In the genomic region with DNA sequence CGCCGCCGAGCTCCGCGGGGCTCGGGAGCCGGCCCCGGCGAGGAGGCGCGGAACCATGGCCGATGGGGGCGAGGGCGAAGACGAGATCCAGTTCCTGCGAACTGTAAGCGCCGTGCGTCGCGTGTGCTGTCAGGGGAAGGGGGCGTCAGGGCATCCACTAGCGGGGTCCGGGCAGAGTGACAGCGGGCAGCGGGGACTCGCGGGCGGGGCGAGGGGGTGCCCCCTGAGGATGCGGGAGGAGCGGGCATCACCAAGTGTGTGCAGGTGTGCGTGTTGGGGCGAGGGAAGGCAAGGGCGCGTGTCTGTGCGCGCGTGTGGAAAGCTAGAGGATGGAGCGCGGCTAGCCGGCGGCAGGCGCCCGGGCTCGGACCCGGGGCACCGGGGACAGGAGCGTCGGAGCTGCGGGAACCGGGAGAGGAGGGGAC, we compare ENCODE assay signal across 12 cellular contexts. TPM values are rescaled to one million over a fixed set of nuclear protein-coding genes. Genes with fewer than 3 reads are reported as not detected.
DNase-seq lines count a peak whose midpoint lies in the region; ATAC-seq, FAIRE-seq and TF ChIP-seq lines count a peak whose summit lies in the region.
"Had no signal": no experiment of that assay in that cellular context is flagged by ENCODE, and none has a peak within 500 bp of the region (broad histone marks: within the 10 kb centered on the region; RNA-seq: fewer than 3 reads in every experiment).

No MANE protein-coding gene starts in this region.

- H3K9me3 Mint-ChIP-seq in activated T-helper 17 cell treated with anti-CD3 and anti-CD28 coated beads, Interleukin-2, amount 50 U/mL, for 72 hours: no peaks in the 10 kb centered on the region

- H3K4me2 ChIP-seq in A549: peak overlapping the region; percentile 93
- H3K4me2 ChIP-seq in parathyroid adenoma (ENCODE audit: low read length): peak overlapping the region; percentile 47

- POLR2A ChIA-PET in A549 (lab: Yijun Ruan, JAX): no interaction called here
- POLR2A ChIA-PET in RWPE1 (lab: Yijun Ruan, JAX; ENCODE audit: low non-redundant PET): no interaction called here

- H3K27me3 ChIP-seq in NT2/D1 (ENCODE audit: insufficient read depth, insufficient read length): peaks cover 41% of the 10 kb centered on the region
- no peaks in the 10 kb centered on the region for H3K27me3 ChIP-seq in parathyroid adenoma (ENCODE audit: control insufficient read depth, insufficient read depth, low read length)

- peak; percentile 16 to 17; a peak in 4 of 6 replicates for ATAC-seq in A549
- ATAC-seq in left cardiac atrium: peak; percentile 2 to 4
- ATAC-seq in HG03135 (IDR thresholded peaks at IDR 0.05; ENCODE audit: unreplicated experiment): no peak
- ATAC-seq in activated T-helper 17 cell treated with anti-CD3 and anti-CD28 coated beads, Interleukin-2, amount 50 U/mL, for 72 hours (replicated peaks): no peak
- ATAC-seq in GM18870 (IDR thresholded peaks at IDR 0.05; ENCODE audit: unreplicated experiment): no peak
- ATAC-seq: naive thymus-derived CD8-positive, alpha-beta T cell had no signal

- TF ChIP-seq RAD21 in A549 (conservative IDR thresholded peaks at IDR 0.05 in 1 of 2, IDR thresholded peaks at IDR 0.05 in 1 of 2): no peak

- no peak for FAIRE-seq in A549 (lab: Jason Lieb, UNC)

- TF ChIP-seq POLR2A in A549 (IDR thresholded peaks at IDR 0.05; ENCODE audit: low read length): no peak

- H3K79me2 ChIP-seq in parathyroid adenoma: no peaks in the 10 kb centered on the region

- H3K36me3 ChIP-seq in NT2/D1 (ENCODE audit: insufficient read depth, insufficient read length, low read length): no peaks in the 10 kb centered on the region
- no peaks in the 10 kb centered on the region for H3K36me3 ChIP-seq in parathyroid adenoma (ENCODE audit: control insufficient read depth, insufficient read depth, low read length)

- no peak for TF ChIP-seq EP300 in A549 (IDR thresholded peaks at IDR 0.05)

- WGBS in A549 (ENCODE audit: missing lambda C conversion rate): no CpG with 5 or more reads among the region's 52 CpGs

- H3K27ac Mint-ChIP-seq in activated T-helper 17 cell treated with anti-CD3 and anti-CD28 coated beads, Interleukin-2, amount 50 U/mL, for 72 hours: no peak overlapping the region
- H3K27ac Mint-ChIP-seq: CD14-positive monocyte; naive thymus-derived CD8-positive, alpha-beta T cell had no signal

- peak overlapping the region; percentile 83 for H3K9ac ChIP-seq in NT2/D1 (ENCODE audit: insufficient read length, low read depth)
- H3K9ac ChIP-seq in parathyroid adenoma: no peak overlapping the region

- H3K9me3 ChIP-seq in A549: no peaks in the 10 kb centered on the region
- no peaks in the 10 kb centered on the region for H3K9me3 ChIP-seq in NT2/D1 (ENCODE audit: insufficient read depth, low read length)
- no peaks in the 10 kb centered on the region for H3K9me3 ChIP-seq in parathyroid adenoma (ENCODE audit: control insufficient read depth, low read length)

- intact Hi-C loops in left cardiac atrium (cut with DNase I): loop anchor here in 1 of 2 donors (10.0 kb wide), 1 partner anchor 48 kb away; no protein-coding TSS in a partner anchor

- peaks cover 5% of the 10 kb centered on the region for H3K4me1 Mint-ChIP-seq in activated T-helper 17 cell treated with anti-CD3 and anti-CD28 coated beads, Interleukin-2, amount 50 U/mL, for 72 hours
- H3K4me1 Mint-ChIP-seq: CD14-positive monocyte had no signal

- H3K27me3 Mint-ChIP-seq in activated T-helper 17 cell treated with anti-CD3 and anti-CD28 coated beads, Interleukin-2, amount 50 U/mL, for 72 hours: peaks cover 36% of the 10 kb centered on the region

- TF ChIP-seq CTCF in A549 (IDR thresholded peaks at IDR 0.05): no peak
- TF ChIP-seq CTCF in parathyroid adenoma (IDR thresholded peaks at IDR 0.05): no peak
- no peak for TF ChIP-seq CTCF in RWPE1 (conservative IDR thresholded peaks at IDR 0.05; ENCODE audit: low read depth)

- H3K4me1 ChIP-seq in A549 (peaks cover 8% of the 10 kb centered on the region; the same call in 2 of the 3 replicates), NT2/D1 (ENCODE audit: insufficient read depth, insufficient read length) (peaks cover 10% of the 10 kb centered on the region), parathyroid adenoma (no peaks in the 10 kb centered on the region)

- peak overlapping the region in 1 of 2 experiments; percentile 66; a peak in 1 of 6 replicates for H3K27ac ChIP-seq in A549
- H3K27ac ChIP-seq in parathyroid adenoma: no peak overlapping the region
- no peak overlapping the region for H3K27ac ChIP-seq in RWPE1

- no peak overlapping the region for H2AFZ ChIP-seq in parathyroid adenoma

- H3K36me3 Mint-ChIP-seq in activated T-helper 17 cell treated with anti-CD3 and anti-CD28 coated beads, Interleukin-2, amount 50 U/mL, for 72 hours (ENCODE audit: low read depth): no peaks in the 10 kb centered on the region
- H3K36me3 Mint-ChIP-seq: CD14-positive monocyte had no signal

- CTCF ChIA-PET in A549 (lab: Yijun Ruan, JAX): interaction anchor here (1.5 kb wide), 2 partner anchors 11 to 64 kb away, joined by 3 to 4 read pairs; no protein-coding TSS in a partner anchor
- CTCF ChIA-PET in RWPE1 (lab: Yijun Ruan, JAX): interaction anchor here (0.6 kb wide), 1 partner anchor 155 kb away, joined by 4 read pairs; no protein-coding TSS in a partner anchor

- no peak for DNase-seq in A549 (ENCODE audit: low read depth in 1 of 2, low spot score in 1 of 2)
- DNase-seq in NT2/D1 (ENCODE audit: low read depth, low spot score): no peak
- no peak for DNase-seq in left cardiac atrium
- no peak for DNase-seq in RWPE1 (ENCODE audit: low spot score)
- DNase-seq: HCEC 1CT; naive thymus-derived CD8-positive, alpha-beta T cell; NCI-H446 treated with DMSO at 0.1 percent for 48 hours had no signal

- H3K4me3 Mint-ChIP-seq in activated T-helper 17 cell treated with anti-CD3 and anti-CD28 coated beads, Interleukin-2, amount 50 U/mL, for 72 hours: no peak overlapping the region

- H3K4me3 ChIP-seq in A549 (peak overlapping the region; percentile 46), NT2/D1 (ENCODE audit: insufficient read length, low read depth) (peak overlapping the region; percentile 81), parathyroid adenoma (ENCODE audit: low read depth, low read length) (no peak overlapping the region)

TF ChIP-seq in A549, 52 proteins besides CTCF, POLR2A, EP300 and RAD21 (continues in another document):
- TF ChIP-seq, protein P1, sequence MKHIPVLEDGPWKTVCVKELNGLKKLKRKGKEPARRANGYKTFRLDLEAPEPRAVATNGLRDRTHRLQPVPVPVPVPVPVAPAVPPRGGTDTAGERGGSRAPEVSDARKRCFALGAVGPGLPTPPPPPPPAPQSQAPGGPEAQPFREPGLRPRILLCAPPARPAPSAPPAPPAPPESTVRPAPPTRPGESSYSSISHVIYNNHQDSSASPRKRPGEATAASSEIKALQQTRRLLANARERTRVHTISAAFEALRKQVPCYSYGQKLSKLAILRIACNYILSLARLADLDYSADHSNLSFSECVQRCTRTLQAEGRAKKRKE (CRISPR knock-in tag; IDR thresholded peaks at IDR 0.05; ENCODE audit: low read depth): no peak
- no peak for TF ChIP-seq HDAC2 (IDR thresholded peaks at IDR 0.05)
- TF ChIP-seq RFX5 (IDR thresholded peaks at IDR 0.05): no peak
- TF ChIP-seq, protein P2, sequence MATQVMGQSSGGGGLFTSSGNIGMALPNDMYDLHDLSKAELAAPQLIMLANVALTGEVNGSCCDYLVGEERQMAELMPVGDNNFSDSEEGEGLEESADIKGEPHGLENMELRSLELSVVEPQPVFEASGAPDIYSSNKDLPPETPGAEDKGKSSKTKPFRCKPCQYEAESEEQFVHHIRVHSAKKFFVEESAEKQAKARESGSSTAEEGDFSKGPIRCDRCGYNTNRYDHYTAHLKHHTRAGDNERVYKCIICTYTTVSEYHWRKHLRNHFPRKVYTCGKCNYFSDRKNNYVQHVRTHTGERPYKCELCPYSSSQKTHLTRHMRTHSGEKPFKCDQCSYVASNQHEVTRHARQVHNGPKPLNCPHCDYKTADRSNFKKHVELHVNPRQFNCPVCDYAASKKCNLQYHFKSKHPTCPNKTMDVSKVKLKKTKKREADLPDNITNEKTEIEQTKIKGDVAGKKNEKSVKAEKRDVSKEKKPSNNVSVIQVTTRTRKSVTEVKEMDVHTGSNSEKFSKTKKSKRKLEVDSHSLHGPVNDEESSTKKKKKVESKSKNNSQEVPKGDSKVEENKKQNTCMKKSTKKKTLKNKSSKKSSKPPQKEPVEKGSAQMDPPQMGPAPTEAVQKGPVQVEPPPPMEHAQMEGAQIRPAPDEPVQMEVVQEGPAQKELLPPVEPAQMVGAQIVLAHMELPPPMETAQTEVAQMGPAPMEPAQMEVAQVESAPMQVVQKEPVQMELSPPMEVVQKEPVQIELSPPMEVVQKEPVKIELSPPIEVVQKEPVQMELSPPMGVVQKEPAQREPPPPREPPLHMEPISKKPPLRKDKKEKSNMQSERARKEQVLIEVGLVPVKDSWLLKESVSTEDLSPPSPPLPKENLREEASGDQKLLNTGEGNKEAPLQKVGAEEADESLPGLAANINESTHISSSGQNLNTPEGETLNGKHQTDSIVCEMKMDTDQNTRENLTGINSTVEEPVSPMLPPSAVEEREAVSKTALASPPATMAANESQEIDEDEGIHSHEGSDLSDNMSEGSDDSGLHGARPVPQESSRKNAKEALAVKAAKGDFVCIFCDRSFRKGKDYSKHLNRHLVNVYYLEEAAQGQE (IDR thresholded peaks at IDR 0.05): no peak
- TF ChIP-seq CHD4 (IDR thresholded peaks at IDR 0.05; ENCODE audit: borderline replicate concordance): no peak
- no peak for TF ChIP-seq CBX8 (IDR thresholded peaks at IDR 0.05)
- no peak for TF ChIP-seq ZFP36 (IDR thresholded peaks at IDR 0.05; ENCODE audit: borderline replicate concordance, partially characterized antibody)

RNA-seq across cellular contexts. Expression of a gene that starts 0.5 kb away (rescaled TPM):
- polyA plus RNA-seq in A549 (2011; rRNA removed) (0.01 and 0.06 TPM in 2 replicates), A549 (2017; fragmentation: RNase III; extraction: RNeasy Plus Mini Kit Qiagen cat#74134 plus additional on column Dnase treatment) (under 0.01 TPM in 1 of 3 replicates, not detected in the others)
- not detected in 2 replicates for polyA plus RNA-seq in A549 (2012; cell fraction: cytosol; rRNA removed)
- polyA plus RNA-seq in A549 (2012; cell fraction: nucleus; rRNA removed): 0.01 TPM in 1 of 2 replicates, not detected in the other
- polyA minus RNA-seq in A549 (2011; rRNA and poly(A)+ RNA removed): 0.05 and 0.08 TPM in 2 replicates
- total RNA-seq in left cardiac atrium: 100 to 1,000 TPM; 433 to 446 TPM
- under 1 TPM; 0.15 to 0.26 TPM for total RNA-seq in activated T-helper 17 cell treated with anti-CD3 and anti-CD28 coated beads, Interleukin-2, amount 50 U/mL, for 72 hours
- total RNA-seq: naive thymus-derived CD8-positive, alpha-beta T cell had no signal
- polyA plus RNA-seq: CD14-positive monocyte; naive thymus-derived CD8-positive, alpha-beta T cell had no signal

RNA-seq across cellular contexts. Expression of a gene that starts 38.2 kb away (rescaled TPM):
- polyA plus RNA-seq in A549 (2011; rRNA removed) (not detected in 2 replicates), A549 (2017; fragmentation: RNase III; extraction: RNeasy Plus Mini Kit Qiagen cat#74134 plus additional on column Dnase treatment) (not detected in 3 replicates)
- polyA plus RNA-seq in A549 (2012; cell fraction: cytosol; rRNA removed): not detected in 2 replicates
- polyA plus RNA-seq in A549 (2012; cell fraction: nucleus; rRNA removed): not detected in 2 replicates
- polyA minus RNA-seq in A549 (2011; rRNA and poly(A)+ RNA removed): not detected in 2 replicates
- not detected for total RNA-seq in left cardiac atrium
- not detected for total RNA-seq in activated T-helper 17 cell treated with anti-CD3 and anti-CD28 coated beads, Interleukin-2, amount 50 U/mL, for 72 hours
- total RNA-seq: naive thymus-derived CD8-positive, alpha-beta T cell had no signal
- polyA plus RNA-seq: CD14-positive monocyte; naive thymus-derived CD8-positive, alpha-beta T cell had no signal

Comparison
In these comparisons a context has a peak if more than half of its experiments do, and no peak if none do; other contexts are left out.
1. ATAC-seq: peak in A549 (2 of 2) and left cardiac atrium (2 of 2); none in HG03135 (single experiment), activated T-helper 17 cell treated with anti-CD3 and anti-CD28 coated beads, Interleukin-2, amount 50 U/mL, for 72 hours (single experiment) and GM18870 (single experiment).
2. RNA of a gene that starts 0.5 kb away (total RNA-seq): 433 to 446 TPM in left cardiac atrium; 0.15 to 0.26 TPM in activated T-helper 17 cell treated with anti-CD3 and anti-CD28 coated beads, Interleukin-2, amount 50 U/mL, for 72 hours; every median in the first group is over 100 times any median in the second.